Comparison of ENCODE assay signal across 8 cellular contexts in the genomic region with DNA sequence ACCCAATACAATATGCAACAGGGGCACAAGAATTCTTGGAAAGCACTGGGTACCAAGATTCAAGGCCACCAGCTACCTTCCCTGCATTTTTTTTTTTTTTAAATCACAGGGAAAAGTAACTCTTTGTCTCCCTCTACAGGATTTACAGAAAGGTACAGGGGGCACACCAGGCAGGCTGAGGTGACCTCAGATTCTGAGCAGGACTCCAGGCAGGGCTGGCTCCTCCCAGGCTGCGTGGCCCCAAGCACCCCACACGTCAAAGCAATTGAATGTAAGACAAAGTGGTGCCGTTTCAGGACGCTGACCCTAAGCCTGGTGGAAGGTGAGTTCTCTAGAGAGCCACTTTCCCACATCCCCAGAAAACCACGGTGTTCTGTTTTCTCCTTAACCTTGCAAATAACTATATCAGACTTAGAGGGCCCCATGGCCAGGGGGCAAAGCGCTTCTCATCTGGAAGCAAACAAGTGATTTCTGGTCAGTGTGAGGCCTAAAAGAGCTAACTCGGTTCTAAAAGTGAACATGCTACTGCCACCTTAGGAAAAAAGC.
DNase-seq lines count a peak whose midpoint lies in the region; ATAC-seq and TF ChIP-seq lines count a peak whose summit lies in the region.

No MANE protein-coding gene starts in this region.

- no peaks in the 10 kb centered on the region for H3K9me3 Mint-ChIP-seq in stimulated activated naive B cell treated with anti-CD40 and anti-IgM and Interleukin-4, amounts not matched to agents 10 μg/mL and 1 μg/mL and 100 μg/mL, for 72 hours

- no peaks in the 10 kb centered on the region for H4K20me1 ChIP-seq in OCI-LY7 (ENCODE audit: insufficient read depth, low read length)

- H3K27ac Mint-ChIP-seq in stimulated activated naive B cell treated with anti-CD40 and anti-IgM and Interleukin-4, amounts not matched to agents 10 μg/mL and 1 μg/mL and 100 μg/mL, for 72 hours: peak overlapping the region; percentile 81

- H3K4me2 ChIP-seq in OCI-LY7 (ENCODE audit: low read length): no peak overlapping the region

- H3K4me1 ChIP-seq in OCI-LY7 (ENCODE audit: insufficient read depth, low read length, poor library complexity, severe bottlenecking): peaks cover under 1% of the 10 kb centered on the region
- H3K4me1 ChIP-seq in breast epithelium: no peaks in the 10 kb centered on the region

- no peaks in the 10 kb centered on the region for H3K9me2 ChIP-seq in OCI-LY7 (ENCODE audit: insufficient read depth, low read length)

- H3K4me1 Mint-ChIP-seq in stimulated activated naive B cell treated with anti-CD40 and anti-IgM and Interleukin-4, amounts not matched to agents 10 μg/mL and 1 μg/mL and 100 μg/mL, for 72 hours: peaks cover 13 to 24% of the 10 kb centered on the region in 2 donors

- TF ChIP-seq POLR2A in breast epithelium (IDR thresholded peaks at IDR 0.05): no peak

- ATAC-seq in HG03175 (IDR thresholded peaks at IDR 0.05; ENCODE audit: unreplicated experiment) (peak; percentile 69), left colon (peak; percentile 70), HG03520 (IDR thresholded peaks at IDR 0.05; ENCODE audit: unreplicated experiment) (no peak)
- peak; percentile 97 to 99 for ATAC-seq in stimulated activated naive B cell treated with anti-CD40 and anti-IgM and Interleukin-4, amounts not matched to agents 10 μg/mL and 1 μg/mL and 100 μg/mL, for 72 hours (replicated peaks)

- H3K27me3 Mint-ChIP-seq in stimulated activated naive B cell treated with anti-CD40 and anti-IgM and Interleukin-4, amounts not matched to agents 10 μg/mL and 1 μg/mL and 100 μg/mL, for 72 hours: peaks cover 0 to 3% of the 10 kb centered on the region in 2 donors

- TF ChIP-seq CTCF in OCI-LY7 (conservative IDR thresholded peaks at IDR 0.05; ENCODE audit: low read length) (peak; percentile 86), breast epithelium (IDR thresholded peaks at IDR 0.05) (peak in 2 of 3 donors; percentile 49 to 62)

- DNase-seq in activated naive CD4-positive, alpha-beta T cell treated with Interleukin-2 at 50 U/mL for 16 hours: peak; percentile 16
- no peak for DNase-seq in activated naive CD4-positive, alpha-beta T cell (lab: John Stamatoyannopoulos, UW)
- DNase-seq in OCI-LY7 (ENCODE audit: low spot score): peak; percentile 61
- no peak for DNase-seq in breast epithelium (ENCODE audit: low spot score in 2 of 2)
- DNase-seq in left colon: no peak
- DNase-seq in stimulated activated naive B cell treated with anti-CD40 and anti-IgM and Interleukin-4, amounts not matched to agents 10 μg/mL and 1 μg/mL and 100 μg/mL, for 72 hours: peak; percentile 47

- no TSS peak for BruUV-seq in OCI-LY7 (replicated peaks; lab: Mats Ljungman, UMichigan)

- no peak overlapping the region for H3K27ac ChIP-seq in OCI-LY7 (ENCODE audit: low read depth, low read length, poor library complexity, severe bottlenecking)
- H3K27ac ChIP-seq in breast epithelium: no peak overlapping the region

- no peaks in the 10 kb centered on the region for H3K27me3 ChIP-seq in breast epithelium

- H3K36me3 ChIP-seq in OCI-LY7 (ENCODE audit: insufficient read depth, low read length): no peaks in the 10 kb centered on the region
- no peaks in the 10 kb centered on the region for H3K36me3 ChIP-seq in breast epithelium

- H3K79me2 ChIP-seq in OCI-LY7 (ENCODE audit: insufficient read depth, low read depth, low read length): no peaks in the 10 kb centered on the region

- H3K4me3 Mint-ChIP-seq in stimulated activated naive B cell treated with anti-CD40 and anti-IgM and Interleukin-4, amounts not matched to agents 10 μg/mL and 1 μg/mL and 100 μg/mL, for 72 hours: no peak overlapping the region

- no peaks in the 10 kb centered on the region for H3K36me3 Mint-ChIP-seq in stimulated activated naive B cell treated with anti-CD40 and anti-IgM and Interleukin-4, amounts not matched to agents 10 μg/mL and 1 μg/mL and 100 μg/mL, for 72 hours

- POLR2A ChIA-PET in OCI-LY7 (lab: Charles Lee): no interaction called here

- no peaks in the 10 kb centered on the region for H3K9me3 ChIP-seq in OCI-LY7 (ENCODE audit: low read length)
- H3K9me3 ChIP-seq in breast epithelium: no peaks in the 10 kb centered on the region

- H3K4me3 ChIP-seq in OCI-LY7 (ENCODE audit: low read depth, low read length, poor library complexity, severe bottlenecking): no peak overlapping the region
- H3K4me3 ChIP-seq in breast epithelium: no peak overlapping the region

- H2AFZ ChIP-seq in OCI-LY7 (ENCODE audit: low read length): no peak overlapping the region

- CTCF ChIA-PET in OCI-LY7 (lab: Charles Lee; ENCODE audit: unreplicated experiment): interaction anchor here (0.6 to 1.0 kb wide), 3 partner anchors 8 to 918 kb away, joined by 3 to 4 read pairs (median 3); no protein-coding TSS in a partner anchor

- intact Hi-C loops in OCI-LY7 (cut with micrococcal nuclease; ENCODE audit: unreplicated experiment) (loop anchor here (2.0 to 5.0 kb wide), 3 partner anchors 295 to 813 kb away; no protein-coding TSS in a partner anchor), breast epithelium (cut with DNase I; ENCODE audit: low total_unique reads) (no loop called here), left colon (cut with DNase I, micrococcal nuclease) (no loop called here)

Comparison
In these comparisons a context has a peak if more than half of its experiments do, and no peak if none do; other contexts are left out.
1. DNase-seq: peak in activated naive CD4-positive, alpha-beta T cell treated with Interleukin-2 at 50 U/mL for 16 hours (single experiment), OCI-LY7 (single experiment) and stimulated activated naive B cell treated with anti-CD40 and anti-IgM and Interleukin-4, amounts not matched to agents 10 μg/mL and 1 μg/mL and 100 μg/mL, for 72 hours (single experiment); none in activated naive CD4-positive, alpha-beta T cell (0 of 4), breast epithelium (0 of 2) and left colon (0 of 2).